ENCODE assay signal across 8 cellular contexts in genomic region chr12:121295123-121295745, GRCh38. TPM values are rescaled to one million over a fixed set of nuclear protein-coding genes. Genes with fewer than 3 reads are reported as not detected.
DNase-seq lines count a peak whose midpoint lies in the region; ATAC-seq, FAIRE-seq and TF ChIP-seq lines count a peak whose summit lies in the region.

No MANE protein-coding gene starts in this region.

- H3K4me1 ChIP-seq in endothelial cell of umbilical vein (ENCODE audit: control insufficient read depth, extremely low read depth, insufficient read depth, low read length) (peaks cover 16% of the 10 kb centered on the region), neutrophil (ENCODE audit: control insufficient read depth in 1 of 2, insufficient read depth in 1 of 2, low read depth in 1 of 2, low read length in 1 of 2) (peaks cover 74 to 84% of the 10 kb centered on the region in 2 experiments)

- peak in 1 of 2 donors; percentile 5 for TF ChIP-seq CTCF in endothelial cell of umbilical vein (IDR thresholded peaks at IDR 0.05; ENCODE audit: extremely low read depth in 1 of 2, insufficient read depth in 1 of 2, low read depth in 1 of 2, low read length in 2 of 2)
- no peak for TF ChIP-seq CTCF in neutrophil (IDR thresholded peaks at IDR 0.05)

- no peak overlapping the region for H3K27ac ChIP-seq in endothelial cell of umbilical vein (ENCODE audit: insufficient read depth, low read depth, low read length)
- H3K27ac ChIP-seq in neutrophil: peak overlapping the region; percentile 99

- no peaks in the 10 kb centered on the region for H3K9me1 ChIP-seq in endothelial cell of umbilical vein (replicated peaks; ENCODE audit: control insufficient read depth, extremely low read depth, insufficient read depth, low read length)

- H3K79me2 ChIP-seq in endothelial cell of umbilical vein (ENCODE audit: control insufficient read depth, insufficient read depth, low read length): peaks cover 39% of the 10 kb centered on the region

- peak overlapping the region; percentile 82 for H3K9ac ChIP-seq in endothelial cell of umbilical vein (replicated peaks; ENCODE audit: extremely low read depth, insufficient read depth, low read length)

- H4K20me1 ChIP-seq in endothelial cell of umbilical vein (replicated peaks; ENCODE audit: control insufficient read depth, extremely low read depth, insufficient read depth, low read length): no peaks in the 10 kb centered on the region

- POLR2A ChIA-PET in endothelial cell of umbilical vein (lab: Charles Lee): interaction anchor here (0.7 kb wide), 1 partner anchor 58 kb away, joined by 3 read pairs; no protein-coding TSS in a partner anchor

- no peaks in the 10 kb centered on the region for H3K9me3 ChIP-seq in endothelial cell of umbilical vein (replicated peaks; ENCODE audit: control insufficient read depth, insufficient read depth, low read length)
- no peaks in the 10 kb centered on the region for H3K9me3 ChIP-seq in neutrophil

- TSS peak; percentile 22 for BruUV-seq in endothelial cell of umbilical vein (replicated peaks; lab: Mats Ljungman, UMichigan)

- no peak overlapping the region for H2AFZ ChIP-seq in endothelial cell of umbilical vein (ENCODE audit: low read depth, low read length)

- H3K36me3 ChIP-seq in endothelial cell of umbilical vein (ENCODE audit: control insufficient read depth in 2 of 2, extremely low read depth in 1 of 2, insufficient read depth in 2 of 2, low read length in 2 of 2) (no peaks in the 10 kb centered on the region), neutrophil (peaks cover 11% of the 10 kb centered on the region)

- peak; percentile 4 for FAIRE-seq in endothelial cell of umbilical vein (lab: Jason Lieb, UNC)

- dilution Hi-C loops in endothelial cell of umbilical vein (cut with MboI; ENCODE audit: extremely low pct_ligation_motif_present, low sequenced_read_pairs): no loop called here

- ATAC-seq in HG03175 (IDR thresholded peaks at IDR 0.05; ENCODE audit: unreplicated experiment): no peak
- ATAC-seq in GM21447 (IDR thresholded peaks at IDR 0.05; ENCODE audit: unreplicated experiment): no peak

- H3K27me3 ChIP-seq in endothelial cell of umbilical vein (ENCODE audit: control insufficient read depth in 2 of 2, insufficient read depth in 2 of 2, low read length in 2 of 2) (no peaks in the 10 kb centered on the region), neutrophil (no peaks in the 10 kb centered on the region)

- intact Hi-C loops in endothelial cell of umbilical vein (cut with micrococcal nuclease): loop anchor here (1.0 to 5.0 kb wide), 3 partner anchors 11 to 107 kb away; partner anchors contain the start of gene RNF34

- CTCF ChIA-PET in endothelial cell of umbilical vein (lab: Charles Lee): interaction anchor here (0.9 to 1.9 kb wide), 4 partner anchors 8 to 105 kb away, joined by 3 to 6 read pairs (median 5); partner anchors contain the start of gene RNF34

- DNase-seq in SIG-M5 treated with dmso at 0.1 percent for 504 hours (lab: John Stamatoyannopoulos, UW; ENCODE audit: unreplicated experiment): peak; percentile 57
- no peak for DNase-seq in SIG-M5 (lab: John Stamatoyannopoulos, UW)
- peak; percentile 41 for DNase-seq in SK-N-DZ (ENCODE audit: low spot score)
- DNase-seq in endothelial cell of umbilical vein (ENCODE audit: low read depth, low spot score): peak; percentile 26
- no peak for DNase-seq in NCI-H2171 treated with DMSO at 0.1 percent for 48 hours (lab: John Stamatoyannopoulos, UW)

- no peak for TF ChIP-seq POLR2A in endothelial cell of umbilical vein (IDR thresholded peaks at IDR 0.05; ENCODE audit: low read depth, low read length)

- peak overlapping the region; percentile 85 for H3K4me2 ChIP-seq in endothelial cell of umbilical vein (ENCODE audit: insufficient read depth, low read length)

- peak overlapping the region; percentile 77 to 88 (median 77) for H3K4me3 ChIP-seq in endothelial cell of umbilical vein (replicated peaks in 1 of 3; ENCODE audit: insufficient read depth in 1 of 3, low read depth in 1 of 3, low read length in 3 of 3)
- H3K4me3 ChIP-seq in neutrophil (ENCODE audit: low read depth in 1 of 2, low read length in 1 of 2): peak overlapping the region; percentile 93 to 99

TF ChIP-seq in endothelial cell of umbilical vein, 7 proteins besides CTCF, POLR2A, EP300 and RAD21:
- no peak for TF ChIP-seq MYC (IDR thresholded peaks at IDR 0.05; ENCODE audit: low read depth, low read length)
- TF ChIP-seq POLR2AphosphoS5 (IDR thresholded peaks at IDR 0.05; ENCODE audit: insufficient read depth, low read depth, low read length): no peak
- no peak for TF ChIP-seq GATA2 (IDR thresholded peaks at IDR 0.05; ENCODE audit: insufficient read depth, insufficient read length, low read depth, low read length)
- TF ChIP-seq FOS (IDR thresholded peaks at IDR 0.05; ENCODE audit: borderline replicate concordance, insufficient read depth, low read length): no peak
- no peak for TF ChIP-seq JUN (IDR thresholded peaks at IDR 0.05; ENCODE audit: borderline replicate concordance, insufficient read depth, insufficient read length, low read depth)
- TF ChIP-seq MAX (IDR thresholded peaks at IDR 0.05; ENCODE audit: insufficient read depth, insufficient read length): no peak
- no peak for TF ChIP-seq EZH2 (IDR thresholded peaks at IDR 0.05; ENCODE audit: borderline replicate concordance, low read depth, low read length, severe bottlenecking)

RNA-seq across cellular contexts. Expression of gene CAMKK2, which starts 1.3 kb away (rescaled TPM):
- polyA plus RNA-seq in SK-N-DZ (2014; cell fraction: cytosol; rRNA removed): 30.7 and 30.8 TPM in 2 replicates
- polyA plus RNA-seq in SK-N-DZ (2014; cell fraction: nucleus; rRNA removed): 35.4 and 50.0 TPM in 2 replicates
- total RNA-seq in endothelial cell of umbilical vein: 41.8 and 45.0 TPM in 2 replicates
- 30.8 and 32.5 TPM in 2 replicates for polyA plus RNA-seq in endothelial cell of umbilical vein
- 28.4 and 31.0 TPM in 2 replicates for polyA plus RNA-seq in endothelial cell of umbilical vein (2011; cell fraction: cytosol; rRNA removed)
- 45.6 and 47.1 TPM in 2 replicates for polyA plus RNA-seq in endothelial cell of umbilical vein (2011; cell fraction: nucleus; rRNA removed)
- polyA plus RNA-seq in endothelial cell of umbilical vein (2012): 33.3 and 39.7 TPM in 2 replicates
- polyA minus RNA-seq in endothelial cell of umbilical vein: 44.4 and 45.0 TPM in 2 replicates
- 16.7 TPM for polyA minus RNA-seq in endothelial cell of umbilical vein (2011; cell fraction: cytosol; rRNA and poly(A)+ RNA removed)
- 31.2 and 32.0 TPM in 2 replicates for polyA minus RNA-seq in endothelial cell of umbilical vein (2011; cell fraction: nucleus; rRNA and poly(A)+ RNA removed)

RNA-seq across cellular contexts. Expression of gene ANAPC5, which starts 57.0 kb away (rescaled TPM):
- polyA plus RNA-seq in SK-N-DZ (2014; cell fraction: cytosol; rRNA removed): 272 and 289 TPM in 2 replicates
- 477 and 595 TPM in 2 replicates for polyA plus RNA-seq in SK-N-DZ (2014; cell fraction: nucleus; rRNA removed)
- total RNA-seq in endothelial cell of umbilical vein: 129 and 133 TPM in 2 replicates
- 156 and 168 TPM in 2 replicates for polyA plus RNA-seq in endothelial cell of umbilical vein
- polyA plus RNA-seq in endothelial cell of umbilical vein (2011; cell fraction: cytosol; rRNA removed): 151 and 163 TPM in 2 replicates
- polyA plus RNA-seq in endothelial cell of umbilical vein (2011; cell fraction: nucleus; rRNA removed): 672 and 721 TPM in 2 replicates
- 121 and 165 TPM in 2 replicates for polyA plus RNA-seq in endothelial cell of umbilical vein (2012)
- 176 and 189 TPM in 2 replicates for polyA minus RNA-seq in endothelial cell of umbilical vein
- polyA minus RNA-seq in endothelial cell of umbilical vein (2011; cell fraction: cytosol; rRNA and poly(A)+ RNA removed): 110 TPM
- 137 and 168 TPM in 2 replicates for polyA minus RNA-seq in endothelial cell of umbilical vein (2011; cell fraction: nucleus; rRNA and poly(A)+ RNA removed)

Comparison
In these comparisons a context has a peak if more than half of its experiments do, and no peak if none do; other contexts are left out.
1. DNase-seq: peak in SIG-M5 treated with dmso at 0.1 percent for 504 hours (single experiment), SK-N-DZ (single experiment) and endothelial cell of umbilical vein (single experiment); none in SIG-M5 (single experiment) and NCI-H2171 treated with DMSO at 0.1 percent for 48 hours (single experiment).